ENCODE assay signal across 8 cellular contexts in the genomic region with DNA sequence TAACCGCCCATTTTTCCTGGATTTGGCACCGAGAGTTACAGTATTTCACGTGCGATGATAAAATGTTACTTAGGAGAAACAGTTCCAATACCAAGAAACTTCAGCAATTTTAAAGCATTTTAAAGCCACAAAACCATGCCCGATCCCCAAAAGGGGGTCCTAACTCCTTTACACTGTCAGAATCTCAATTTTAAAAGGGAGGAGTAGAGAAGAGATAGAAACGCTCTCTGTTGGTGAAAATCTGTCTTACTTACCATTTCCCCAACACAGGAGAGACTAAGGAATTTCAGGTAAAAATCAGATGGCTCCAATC. TPM values are rescaled to one million over a fixed set of nuclear protein-coding genes. Genes with fewer than 3 reads are reported as not detected.
DNase-seq lines count a peak whose midpoint lies in the region; ATAC-seq, FAIRE-seq and TF ChIP-seq lines count a peak whose summit lies in the region.

No MANE protein-coding gene starts in this region.

- H3K4me1 ChIP-seq in hepatocyte (ENCODE audit: insufficient read depth) (peaks cover 12% of the 10 kb centered on the region), small intestine (ENCODE audit: control insufficient read depth in 2 of 2, insufficient read depth in 1 of 2, low read depth in 1 of 2, low read length in 1 of 2) (peaks cover 0 to 6% of the 10 kb centered on the region in 2 donors)

- H2AFZ ChIP-seq in hepatocyte: peak overlapping the region; percentile 87

- H3K4me3 Mint-ChIP-seq in activated CD4-positive, alpha-beta memory T cell treated with anti-CD3 and anti-CD28 coated beads for 36 hours: peak overlapping the region; percentile 96

- H3K9me2 ChIP-seq in hepatocyte (replicated peaks; ENCODE audit: insufficient read depth): no peaks in the 10 kb centered on the region

- 4% methylated on average over 6 of the region's 6 CpGs for WGBS in hepatocyte (ENCODE audit: low lambda C conversion rate, missing lambda C conversion rate)
- WGBS in small intestine, 3 donors: 1% methylated on average over 6 of the region's 6 CpGs

- intact Hi-C loops in activated CD4-positive, alpha-beta memory T cell treated with anti-CD3 and anti-CD28 coated beads for 36 hours (cut with micrococcal nuclease): loop anchor here (10.0 kb wide), 2 partner anchors 257 to 1427 kb away; partner anchors contain the start of genes NLRP1 and XAF1

- H3K9me3 Mint-ChIP-seq in activated CD4-positive, alpha-beta memory T cell treated with anti-CD3 and anti-CD28 coated beads for 36 hours: no peaks in the 10 kb centered on the region

- H3K36me3 ChIP-seq in hepatocyte (replicated peaks; ENCODE audit: insufficient read depth, low read depth) (no peaks in the 10 kb centered on the region), small intestine (ENCODE audit: control insufficient read depth in 2 of 2, insufficient read depth in 2 of 2, low read length in 2 of 2) (peaks cover 0 to 2% of the 10 kb centered on the region in 2 donors)

- no peak for ATAC-seq in GM18870 (IDR thresholded peaks at IDR 0.05; ENCODE audit: unreplicated experiment)

- H3K79me2 ChIP-seq in hepatocyte: peaks cover 59% of the 10 kb centered on the region

- H3K9me3 ChIP-seq in hepatocyte (ENCODE audit: low read depth) (no peaks in the 10 kb centered on the region), small intestine (ENCODE audit: control insufficient read depth, low read depth) (no peaks in the 10 kb centered on the region)

- POLR2A ChIA-PET in activated CD4-positive, alpha-beta memory T cell treated with anti-CD3 and anti-CD28 coated beads for 36 hours (lab: Charles Lee): interaction anchor here (0.7 to 1.3 kb wide), 2 partner anchors 12 to 23 kb away, joined by 5 to 7 read pairs; partner anchors contain the start of gene SLC16A13

- TF ChIP-seq CTCF in HFF-Myc (IDR thresholded peaks at IDR 0.05; ENCODE audit: low read depth, low read length, missing control alignments): no peak
- no peak for TF ChIP-seq CTCF in hepatocyte (IDR thresholded peaks at IDR 0.05; ENCODE audit: poor library complexity)

- H4K20me1 ChIP-seq in hepatocyte (ENCODE audit: insufficient read depth, poor library complexity, severe bottlenecking): no peaks in the 10 kb centered on the region

- CTCF ChIA-PET in activated CD4-positive, alpha-beta memory T cell treated with anti-CD3 and anti-CD28 coated beads for 36 hours (lab: Charles Lee): interaction anchor here (0.7 to 1.9 kb wide), 7 partner anchors 8 to 101 kb away, joined by 3 to 12 read pairs (median 4); partner anchors contain the start of gene SLC16A13

- H3K27ac Mint-ChIP-seq in activated CD4-positive, alpha-beta memory T cell treated with anti-CD3 and anti-CD28 coated beads for 36 hours: peak overlapping the region; percentile 99

- H3K4me2 ChIP-seq in hepatocyte: peak overlapping the region; percentile 90

- DNase-seq in HFF-Myc (ENCODE audit: extremely low read depth, low read depth) (no peak), hepatocyte (ENCODE audit: low spot score) (no peak), small intestine (no peak), NCI-H2196 (lab: John Stamatoyannopoulos, UW; ENCODE audit: unreplicated experiment) (no peak), RPMI8226 (no peak), NCI-H524 treated with DMSO at 0.1 percent for 48 hours (lab: John Stamatoyannopoulos, UW) (no peak)
- DNase-seq in activated CD4-positive, alpha-beta memory T cell treated with anti-CD3 and anti-CD28 coated beads for 36 hours: no peak

- peak overlapping the region; percentile 88 for H3K4me3 ChIP-seq in HFF-Myc (replicated peaks; ENCODE audit: low read depth, low read length)
- H3K4me3 ChIP-seq in hepatocyte: peak overlapping the region; percentile 93
- H3K4me3 ChIP-seq in small intestine (ENCODE audit: low read depth in 1 of 2, low read length in 2 of 2): peak overlapping the region; percentile 86 to 98

- peak overlapping the region; percentile 99 for H3K27ac ChIP-seq in hepatocyte
- peak overlapping the region; percentile 98 to 99 for H3K27ac ChIP-seq in small intestine (ENCODE audit: low read depth in 1 of 2, low read length in 1 of 2)

- H3K36me3 Mint-ChIP-seq in activated CD4-positive, alpha-beta memory T cell treated with anti-CD3 and anti-CD28 coated beads for 36 hours: peaks cover 32% of the 10 kb centered on the region

- H3K27me3 ChIP-seq in hepatocyte (no peaks in the 10 kb centered on the region), small intestine (ENCODE audit: control insufficient read depth in 2 of 2, insufficient read depth in 2 of 2, low read length in 2 of 2) (no peaks in the 10 kb centered on the region)

- H3K4me1 Mint-ChIP-seq in activated CD4-positive, alpha-beta memory T cell treated with anti-CD3 and anti-CD28 coated beads for 36 hours (ENCODE audit: low read depth): peaks cover 58% of the 10 kb centered on the region

- H3K27me3 Mint-ChIP-seq in activated CD4-positive, alpha-beta memory T cell treated with anti-CD3 and anti-CD28 coated beads for 36 hours: no peaks in the 10 kb centered on the region

- FAIRE-seq in small intestine (lab: Jason Lieb, UNC): no peak

RNA-seq across cellular contexts. Expression of gene RNASEK, which starts 0.5 kb away (rescaled TPM):
- total RNA-seq in activated CD4-positive, alpha-beta memory T cell treated with anti-CD3 and anti-CD28 coated beads for 36 hours: 100 to 1,000 TPM; 175 to 180 TPM
- total RNA-seq in hepatocyte: 309 and 434 TPM in 2 replicates
- polyA plus RNA-seq in hepatocyte (889 and 995 TPM in 2 replicates), small intestine (100 to 1,000 TPM; 204 to 313 (median 302) TPM)

RNA-seq across cellular contexts. Expression of gene BCL6B, which starts 11.0 kb away (rescaled TPM):
- total RNA-seq in activated CD4-positive, alpha-beta memory T cell treated with anti-CD3 and anti-CD28 coated beads for 36 hours: 1 to 10 TPM in 1 of 2 experiments, under 1 TPM in 1; 0.53 to 1.3 TPM
- 0.53 and 1.1 TPM in 2 replicates for total RNA-seq in hepatocyte
- 0.95 and 1.1 TPM in 2 replicates for polyA plus RNA-seq in hepatocyte
- polyA plus RNA-seq in small intestine: 1 to 10 TPM in 2 of 3 donors, under 1 TPM in 1; 0.45 to 8.7 (median 2.4) TPM

RNA-seq across cellular contexts. Expression of gene ALOX12, which starts 16.0 kb away (rescaled TPM):
- not detected for total RNA-seq in activated CD4-positive, alpha-beta memory T cell treated with anti-CD3 and anti-CD28 coated beads for 36 hours
- not detected in 2 replicates for total RNA-seq in hepatocyte
- 0.33 and 0.40 TPM in 2 replicates for polyA plus RNA-seq in hepatocyte
- under 1 TPM in 1 of 3 donors, not detected in 2; 0.04 TPM for polyA plus RNA-seq in small intestine

RNA-seq across cellular contexts. Expression of gene SLC16A13, which starts 23.9 kb away (rescaled TPM):
- total RNA-seq in activated CD4-positive, alpha-beta memory T cell treated with anti-CD3 and anti-CD28 coated beads for 36 hours: 10 to 100 TPM; 10.4 to 10.7 TPM
- 6.2 TPM in 2 replicates for total RNA-seq in hepatocyte
- polyA plus RNA-seq in hepatocyte (18.8 and 21.1 TPM in 2 replicates), small intestine (1 to 10 TPM; 1.8 to 8.0 (median 1.9) TPM)

RNA-seq across cellular contexts. Expression of gene SLC16A11, which starts 32.0 kb away (rescaled TPM):
- 1 to 10 TPM; 1.4 to 1.5 TPM for total RNA-seq in activated CD4-positive, alpha-beta memory T cell treated with anti-CD3 and anti-CD28 coated beads for 36 hours
- total RNA-seq in hepatocyte: 0.93 TPM in 1 of 2 replicates, not detected in the other
- polyA plus RNA-seq in hepatocyte: 2.4 and 3.6 TPM in 2 replicates
- polyA plus RNA-seq in small intestine: 1 to 10 TPM in 1 of 3 donors, not detected in 2; 2.3 TPM
